ENCODE assay signal across 20 cellular contexts in the genomic region with DNA sequence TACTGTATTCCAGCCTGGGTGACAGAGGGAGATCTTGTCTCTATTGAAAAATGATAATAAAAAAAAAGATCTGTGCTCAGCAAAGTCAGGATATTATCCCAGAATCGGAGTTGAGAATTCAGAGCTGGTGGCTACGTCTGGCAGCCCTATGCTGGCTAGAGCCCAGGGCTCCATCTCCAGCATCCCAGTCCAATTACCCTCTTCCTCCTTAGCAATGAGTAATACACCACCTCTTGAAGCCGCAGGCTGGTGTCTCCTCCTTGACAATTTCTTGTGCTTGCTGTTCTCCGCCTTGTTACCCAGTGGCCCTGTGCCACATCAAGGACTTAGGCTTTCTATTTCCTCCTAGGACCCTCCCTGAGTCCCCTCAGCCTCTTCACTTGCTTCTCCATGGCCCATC. TPM values are rescaled to one million over a fixed set of nuclear protein-coding genes. Genes with fewer than 3 reads are reported as not detected.
DNase-seq lines count a peak whose midpoint lies in the region; ATAC-seq, FAIRE-seq and TF ChIP-seq lines count a peak whose summit lies in the region.
"Had no signal": no experiment of that assay in that cellular context is flagged by ENCODE, and none has a peak within 500 bp of the region (broad histone marks: within the 10 kb centered on the region; RNA-seq: fewer than 3 reads in every experiment).

No MANE protein-coding gene starts in this region.

- no peaks in the 10 kb centered on the region for H3K27me3 ChIP-seq in SK-N-SH (ENCODE audit: insufficient read depth)
- no peaks in the 10 kb centered on the region for H3K27me3 ChIP-seq in MG63
- H3K27me3 ChIP-seq: Peyer's patch had no signal

- H3F3A ChIP-seq in SK-N-SH (replicated peaks; ENCODE audit: insufficient read depth): no peaks in the 10 kb centered on the region

- no peaks in the 10 kb centered on the region for H3K4me1 Mint-ChIP-seq in immature natural killer cell
- H3K4me1 Mint-ChIP-seq in Calu3 (ENCODE audit: low read depth, unreplicated experiment): no peaks in the 10 kb centered on the region

- H3K27ac Mint-ChIP-seq in immature natural killer cell: no peak overlapping the region
- H3K27ac Mint-ChIP-seq in Calu3 (ENCODE audit: unreplicated experiment): no peak overlapping the region

- H3K9ac ChIP-seq in SK-N-SH: no peak overlapping the region

- no peak overlapping the region for H3K4me3 ChIP-seq in SK-N-SH (ENCODE audit: low read depth in 2 of 2, low read length in 1 of 2)
- no peak overlapping the region for H3K4me3 ChIP-seq in MG63
- no peak overlapping the region for H3K4me3 ChIP-seq in fibroblast of mammary gland (ENCODE audit: control insufficient read depth, low read depth, low read length)
- H3K4me3 ChIP-seq: HAP-1, Peyer's patch, SK-N-MC had no signal

- H3K9me2 ChIP-seq in SK-N-SH: no peaks in the 10 kb centered on the region

- TF ChIP-seq CTCF in SK-N-SH (IDR thresholded peaks at IDR 0.05): no peak
- TF ChIP-seq CTCF in fibroblast of mammary gland (conservative IDR thresholded peaks at IDR 0.05; ENCODE audit: control insufficient read depth, insufficient read depth, low read depth, low read length): no peak
- no peak for TF ChIP-seq CTCF in Calu3 (IDR thresholded peaks at IDR 0.05; ENCODE audit: unreplicated experiment)

- no TSS peak for BruUV-seq in Calu3 (replicated peaks; lab: Mats Ljungman, UMichigan)

- no peak for FAIRE-seq in urothelium cell line (lab: Jason Lieb, UNC)

- no peaks in the 10 kb centered on the region for H4K20me1 ChIP-seq in SK-N-SH (ENCODE audit: insufficient read depth)

- H3K36me3 Mint-ChIP-seq in immature natural killer cell (no peaks in the 10 kb centered on the region), Calu3 (ENCODE audit: insufficient read depth, unreplicated experiment) (no peaks in the 10 kb centered on the region)

- TF ChIP-seq EP300 in SK-N-SH (IDR thresholded peaks at IDR 0.05; ENCODE audit: borderline replicate concordance in 1 of 2, low read depth in 1 of 2, low read length in 1 of 2): no peak

- no peak for TF ChIP-seq RAD21 in SK-N-SH (IDR thresholded peaks at IDR 0.05; ENCODE audit: low read length)

- H3K9me3 ChIP-seq in SK-N-SH (no peaks in the 10 kb centered on the region), MG63 (no peaks in the 10 kb centered on the region)
- H3K9me3 ChIP-seq: HAP-1, Peyer's patch had no signal

- intact Hi-C loops in Calu3 (cut with micrococcal nuclease; ENCODE audit: unreplicated experiment): no loop called here

- no peaks in the 10 kb centered on the region for H3K79me2 ChIP-seq in SK-N-SH (ENCODE audit: insufficient read depth)

- no peak overlapping the region for H3K4me2 ChIP-seq in SK-N-SH

- H3K27ac ChIP-seq in SK-N-SH (ENCODE audit: low read depth in 2 of 2, low read length in 1 of 2): no peak overlapping the region
- H3K27ac ChIP-seq: Peyer's patch, SK-N-MC had no signal

- H3K9me3 Mint-ChIP-seq in immature natural killer cell (peaks cover 0 to 2% (median 0%) of the 10 kb centered on the region in 6 donors), Calu3 (ENCODE audit: low read depth, unreplicated experiment) (no peaks in the 10 kb centered on the region)

- ATAC-seq in SK-N-SH treated with all-trans-retinoic acid at 6 μM for 48 hours: peak; percentile 42; the same call in 1 of the 3 replicates

- H3K4me3 Mint-ChIP-seq in immature natural killer cell (no peak overlapping the region), Calu3 (ENCODE audit: low read depth, unreplicated experiment) (no peak overlapping the region)

- H3K36me3 ChIP-seq in SK-N-SH (replicated peaks in 1 of 2; ENCODE audit: control insufficient read depth in 1 of 2, insufficient read depth in 2 of 2, low read length in 1 of 2) (no peaks in the 10 kb centered on the region), MG63 (no peaks in the 10 kb centered on the region)
- H3K36me3 ChIP-seq: HAP-1, Peyer's patch had no signal

- CTCF ChIA-PET in SK-N-SH (lab: Yijun Ruan, JAX): interaction anchor here (0.9 to 3.7 kb wide), 2 partner anchors 13 to 159 kb away, joined by 3 to 15 read pairs; no protein-coding TSS in a partner anchor
- CTCF ChIA-PET in Calu3 (lab: Charles Lee): no interaction called here

- DNase-seq in SK-N-SH (no peak), MG63 (peak; percentile 62), fibroblast of mammary gland (ENCODE audit: low read depth) (peak; percentile 51), urothelium cell line (ENCODE audit: low spot score) (peak; percentile 46), NCI-H187 (lab: John Stamatoyannopoulos, UW) (no peak), immature natural killer cell (no peak), Calu3 (no peak)
- DNase-seq: 8988T, C1 segment of cervical spinal cord, EL, MV-4-11, NCI-H1436, NCI-H2029 treated with DMSO at 0.1 percent for 48 hours, NCI-H2171 treated with DMSO at 0.1 percent for 48 hours, NCI-H510A treated with DMSO at 0.1 percent for 48 hours, Peyer's patch, Right ventricle myocardium superior had no signal

- H3K4me1 ChIP-seq in SK-N-SH (ENCODE audit: control insufficient read depth in 1 of 2, insufficient read depth in 2 of 2, low read depth in 1 of 2, low read length in 1 of 2): no peaks in the 10 kb centered on the region
- H3K4me1 ChIP-seq: HAP-1, Peyer's patch had no signal

- 75% methylated on average over 4 of the region's 4 CpGs for WGBS in SK-N-SH (ENCODE audit: low lambda C conversion rate)

- H2AFZ ChIP-seq in SK-N-SH (ENCODE audit: low read depth): no peak overlapping the region

- POLR2A ChIA-PET in SK-N-SH (lab: Yijun Ruan, JAX): no interaction called here

- H3K27me3 Mint-ChIP-seq in immature natural killer cell (ENCODE audit: low read depth in 3 of 3): peaks cover 0 to 8% (median 5%) of the 10 kb centered on the region in 3 donors
- no peaks in the 10 kb centered on the region for H3K27me3 Mint-ChIP-seq in Calu3 (ENCODE audit: unreplicated experiment)

TF ChIP-seq in SK-N-SH treated with all-trans-retinoic acid at 6 μM for 48 hours, 23 proteins besides CTCF, POLR2A, EP300 and RAD21 (continues in another document):
- TF ChIP-seq BACH2 (CRISPR knock-in tag; IDR thresholded peaks at IDR 0.05; ENCODE audit: borderline replicate concordance): no peak
- TF ChIP-seq TOX (CRISPR knock-in tag; IDR thresholded peaks at IDR 0.05; ENCODE audit: borderline replicate concordance): no peak
- TF ChIP-seq, protein P1, sequence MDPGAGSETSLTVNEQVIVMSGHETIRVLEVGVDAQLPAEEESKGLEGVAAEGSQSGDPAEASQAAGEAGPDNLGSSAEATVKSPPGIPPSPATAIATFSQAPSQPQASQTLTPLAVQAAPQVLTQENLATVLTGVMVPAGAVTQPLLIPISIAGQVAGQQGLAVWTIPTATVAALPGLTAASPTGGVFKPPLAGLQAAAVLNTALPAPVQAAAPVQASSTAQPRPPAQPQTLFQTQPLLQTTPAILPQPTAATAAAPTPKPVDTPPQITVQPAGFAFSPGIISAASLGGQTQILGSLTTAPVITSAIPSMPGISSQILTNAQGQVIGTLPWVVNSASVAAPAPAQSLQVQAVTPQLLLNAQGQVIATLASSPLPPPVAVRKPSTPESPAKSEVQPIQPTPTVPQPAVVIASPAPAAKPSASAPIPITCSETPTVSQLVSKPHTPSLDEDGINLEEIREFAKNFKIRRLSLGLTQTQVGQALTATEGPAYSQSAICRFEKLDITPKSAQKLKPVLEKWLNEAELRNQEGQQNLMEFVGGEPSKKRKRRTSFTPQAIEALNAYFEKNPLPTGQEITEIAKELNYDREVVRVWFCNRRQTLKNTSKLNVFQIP (CRISPR knock-in tag; IDR thresholded peaks at IDR 0.05; ENCODE audit: borderline replicate concordance, low read depth): no peak
- no peak for TF ChIP-seq PPARA (CRISPR knock-in tag; IDR thresholded peaks at IDR 0.05; ENCODE audit: borderline replicate concordance)
- TF ChIP-seq ZC3H10 (CRISPR knock-in tag; IDR thresholded peaks at IDR 0.05): no peak

TF ChIP-seq in SK-N-SH, 30 proteins besides CTCF, POLR2A, EP300 and RAD21 (continues in another document):
- TF ChIP-seq RXRA (IDR thresholded peaks at IDR 0.05; ENCODE audit: borderline replicate concordance, low read depth): no peak
- TF ChIP-seq GATA2 (CRISPR knock-in tag; IDR thresholded peaks at IDR 0.05): no peak
- TF ChIP-seq SIN3A (IDR thresholded peaks at IDR 0.05; ENCODE audit: borderline replicate concordance, low read depth, low read length): no peak
- TF ChIP-seq, protein P2, sequence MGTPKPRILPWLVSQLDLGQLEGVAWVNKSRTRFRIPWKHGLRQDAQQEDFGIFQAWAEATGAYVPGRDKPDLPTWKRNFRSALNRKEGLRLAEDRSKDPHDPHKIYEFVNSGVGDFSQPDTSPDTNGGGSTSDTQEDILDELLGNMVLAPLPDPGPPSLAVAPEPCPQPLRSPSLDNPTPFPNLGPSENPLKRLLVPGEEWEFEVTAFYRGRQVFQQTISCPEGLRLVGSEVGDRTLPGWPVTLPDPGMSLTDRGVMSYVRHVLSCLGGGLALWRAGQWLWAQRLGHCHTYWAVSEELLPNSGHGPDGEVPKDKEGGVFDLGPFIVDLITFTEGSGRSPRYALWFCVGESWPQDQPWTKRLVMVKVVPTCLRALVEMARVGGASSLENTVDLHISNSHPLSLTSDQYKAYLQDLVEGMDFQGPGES (IDR thresholded peaks at IDR 0.05; ENCODE audit: low read depth, low read length): no peak
- no peak for TF ChIP-seq TCF12 (IDR thresholded peaks at IDR 0.05)
- TF ChIP-seq JUND (IDR thresholded peaks at IDR 0.05): no peak
- TF ChIP-seq YY1 (IDR thresholded peaks at IDR 0.05; ENCODE audit: low read depth): no peak
- no peak for TF ChIP-seq POLR2AphosphoS5 (IDR thresholded peaks at IDR 0.05; ENCODE audit: low read depth, low read length)
- no peak for TF ChIP-seq EZH2phosphoT487 (IDR thresholded peaks at IDR 0.05; ENCODE audit: borderline replicate concordance, low read depth)
- TF ChIP-seq TAF1 (IDR thresholded peaks at IDR 0.05; ENCODE audit: borderline replicate concordance, low read depth, low read length): no peak

RNA-seq across cellular contexts. Expression of a gene that starts 38.4 kb away (rescaled TPM):
- 33.4 and 38.3 TPM in 2 replicates for polyA plus RNA-seq in SK-N-SH (2012; rRNA removed)
- 7.8 and 12.2 TPM in 2 replicates for polyA plus RNA-seq in SK-N-SH (2012; cell fraction: cytosol; rRNA removed)
- 221 and 235 TPM in 2 replicates for polyA plus RNA-seq in SK-N-SH (2012; cell fraction: nucleus; rRNA removed)
- total RNA-seq in MG63 (2014; rRNA removed; shearing (Covaris generic); ENCODE audit: low replicate concordance): 48.6 and 70.8 TPM in 2 replicates
- 10 to 100 TPM in 1 of 3 donors, 1 to 10 TPM in 1, not detected in 1; 5.4 to 14.7 TPM for polyA plus RNA-seq in immature natural killer cell
- 126 and 134 TPM in 2 replicates for total RNA-seq in Calu3 (2022)

Comparison
In these comparisons a context has a peak if more than half of its experiments do, and no peak if none do; other contexts are left out.
1. DNase-seq: peak in MG63 (single experiment), fibroblast of mammary gland (single experiment) and urothelium cell line (single experiment); none in SK-N-SH (single experiment), NCI-H187 (0 of 2), immature natural killer cell (0 of 3) and Calu3 (single experiment).